Comparison of ENCODE assay signal across 8 cellular contexts in genomic region chr5:32329395-32329834, GRCh38. TPM values are rescaled to one million over a fixed set of nuclear protein-coding genes. Genes with fewer than 3 reads are reported as not detected.
DNase-seq lines count a peak whose midpoint lies in the region; ATAC-seq and TF ChIP-seq lines count a peak whose summit lies in the region.

No MANE protein-coding gene starts in this region.

- no peak overlapping the region for H3K4me3 Mint-ChIP-seq in naive thymus-derived CD4-positive, alpha-beta T cell

- POLR2A ChIA-PET in naive thymus-derived CD4-positive, alpha-beta T cell (lab: Charles Lee) = interaction anchor here (0.5 kb wide), 1 partner anchor 30 kb away, joined by 3 read pairs; no protein-coding TSS in a partner anchor

- H3K9me3 Mint-ChIP-seq in naive thymus-derived CD4-positive, alpha-beta T cell = no peaks in the 10 kb centered on the region

- peak; percentile 54 for ATAC-seq in GM18520 (IDR thresholded peaks at IDR 0.05; ENCODE audit: unreplicated experiment)
- ATAC-seq in HG03066 (IDR thresholded peaks at IDR 0.05; ENCODE audit: low read depth, unreplicated experiment) = peak; percentile 78
- peak; percentile 93 for ATAC-seq in naive thymus-derived CD4-positive, alpha-beta T cell

- H3K27me3 Mint-ChIP-seq in naive thymus-derived CD4-positive, alpha-beta T cell = no peaks in the 10 kb centered on the region

- no peaks in the 10 kb centered on the region for H3K36me3 Mint-ChIP-seq in naive thymus-derived CD4-positive, alpha-beta T cell

- H3K27ac ChIP-seq in epithelial cell of prostate = no peak overlapping the region
- H3K27ac ChIP-seq in naive thymus-derived CD4-positive, alpha-beta T cell (ENCODE audit: low read depth, low read length) = no peak overlapping the region

- H3K36me3 ChIP-seq in naive thymus-derived CD4-positive, alpha-beta T cell (ENCODE audit: control insufficient read depth in 2 of 3, insufficient read depth in 3 of 3, low read length in 3 of 3) = no peaks in the 10 kb centered on the region

- peaks cover 0 to 5% (median 0%) of the 10 kb centered on the region in 7 donors for H3K4me1 Mint-ChIP-seq in naive thymus-derived CD4-positive, alpha-beta T cell

- no peaks in the 10 kb centered on the region for H3K27me3 ChIP-seq in naive thymus-derived CD4-positive, alpha-beta T cell (ENCODE audit: control insufficient read depth in 2 of 2, insufficient read depth in 2 of 2, low read length in 2 of 2)

- TF ChIP-seq CTCF in AG10803 (conservative IDR thresholded peaks at IDR 0.05; ENCODE audit: low read length) = peak; percentile 83

- H3K4me1 ChIP-seq in naive thymus-derived CD4-positive, alpha-beta T cell (ENCODE audit: control insufficient read depth in 2 of 2, insufficient read depth in 2 of 2, low read length in 2 of 2) = no peaks in the 10 kb centered on the region

- DNase-seq in AG10803 (ENCODE audit: low read depth) (peak; percentile 63), NCI-H748 treated with DMSO at 0.1 percent for 48 hours (lab: John Stamatoyannopoulos, UW) (peak; percentile 83), epithelial cell of prostate (ENCODE audit: low read depth, low spot score) (peak; percentile 18), stromal cell of bone marrow (ENCODE audit: low read depth) (peak; percentile 47)
- DNase-seq in activated CD8-positive, alpha-beta memory T cell treated with anti-CD3 and anti-CD28 coated beads, Interleukin-2, amount 50 U/mL, for 24 hours (ENCODE audit: extremely low read depth) = peak; percentile 3
- DNase-seq in naive thymus-derived CD4-positive, alpha-beta T cell = peak; percentile 15 to 59 (median 45)

- no peaks in the 10 kb centered on the region for H3K9me3 ChIP-seq in naive thymus-derived CD4-positive, alpha-beta T cell (ENCODE audit: control insufficient read depth in 2 of 3, low read length in 3 of 3)

- H3K27ac Mint-ChIP-seq in naive thymus-derived CD4-positive, alpha-beta T cell = peak overlapping the region in 1 of 9 donors; percentile 1

- H3K4me3 ChIP-seq in AG10803 (ENCODE audit: low read length) = no peak overlapping the region
- no peak overlapping the region for H3K4me3 ChIP-seq in naive thymus-derived CD4-positive, alpha-beta T cell (ENCODE audit: low read length)

- intact Hi-C loops in naive thymus-derived CD4-positive, alpha-beta T cell (cut with micrococcal nuclease) = loop anchor here (1.0 to 5.0 kb wide), 7 partner anchors 16 to 748 kb away; no protein-coding TSS in a partner anchor

- CTCF ChIA-PET in naive thymus-derived CD4-positive, alpha-beta T cell (lab: Charles Lee) = interaction anchor here (0.7 to 6.1 kb wide), 12 partner anchors 9 to 193 kb away, joined by 3 to 84 read pairs (median 4); no protein-coding TSS in a partner anchor

RNA-seq across cellular contexts. Expression of gene MTMR12, which starts 16.7 kb away (rescaled TPM):
- 10 to 100 TPM; 19.0 to 28.2 (median 24.0) TPM for total RNA-seq in naive thymus-derived CD4-positive, alpha-beta T cell
- 10 to 100 TPM; 12.4 to 17.2 TPM for polyA plus RNA-seq in naive thymus-derived CD4-positive, alpha-beta T cell

Comparison
In these comparisons a context has a peak if more than half of its experiments do, and no peak if none do; other contexts are left out.
1. DNase-seq: peak in every context shown above with its lines; median percentile 83 in NCI-H748 treated with DMSO at 0.1 percent for 48 hours; 63 in AG10803; 47 in stromal cell of bone marrow; 45 in naive thymus-derived CD4-positive, alpha-beta T cell; 18 in epithelial cell of prostate; 3 in activated CD8-positive, alpha-beta memory T cell treated with anti-CD3 and anti-CD28 coated beads, Interleukin-2, amount 50 U/mL, for 24 hours.